Comparison of ENCODE assay signal across 1 cellular context in the genomic region with DNA sequence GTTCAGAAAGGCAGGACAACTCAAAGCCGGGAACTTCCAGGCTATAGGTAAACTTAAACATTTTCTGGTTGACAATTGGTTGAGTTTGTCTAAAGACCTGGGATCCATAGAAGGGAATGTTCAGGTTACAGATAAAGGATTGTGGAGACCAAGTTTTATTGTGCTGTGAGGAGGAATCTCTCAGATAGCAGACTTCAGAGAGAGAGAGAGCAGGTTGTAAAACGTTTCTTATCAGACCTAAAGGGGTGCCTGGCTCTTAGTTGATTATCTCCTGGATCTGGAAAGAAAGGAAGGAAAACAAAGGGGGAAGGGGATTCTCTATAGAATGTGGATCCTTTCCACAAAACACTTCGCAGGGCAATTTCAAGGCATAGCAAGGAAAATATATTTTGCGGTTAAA.
TF ChIP-seq lines count a peak whose summit lies in the region.
"Not testable (repeated sequence)": the region's sequence is repeated elsewhere in the genome, so short reads cannot be mapped to it uniquely, and the experiment has no call there.

No MANE protein-coding gene starts in this region.

TF ChIP-seq in K562, 482 proteins besides CTCF, POLR2A, EP300 and RAD21:
- TF ChIP-seq CBFA2T3 (IDR thresholded peaks at IDR 0.05) (peak; percentile 78), SMARCA4 (IDR thresholded peaks at IDR 0.05) (peak; percentile 66; the same call in 1 of the 2 replicates), MTA2 (IDR thresholded peaks at IDR 0.05; ENCODE audit: low read depth) (0 out of 2 replicates have a peak, but pooled peaks have one; percentile 38), TEAD4 (IDR thresholded peaks at IDR 0.05; ENCODE audit: low read length) (peak; percentile 55; the same call in 1 of the 2 replicates), CXXC5 (CRISPR knock-in tag; IDR thresholded peaks at IDR 0.05) (0 out of 2 replicates have a peak, but pooled peaks have one; percentile 22), RCOR1 (IDR thresholded peaks at IDR 0.05; ENCODE audit: borderline replicate concordance in 1 of 2, low read depth in 2 of 2, low read length in 2 of 2) (peak in 1 of 2 experiments; percentile 32; a peak in 1 of 4 replicates), NCOR1 (IDR thresholded peaks at IDR 0.05) (peak; percentile 52; the same call in 1 of the 2 replicates), NFIC (IDR thresholded peaks at IDR 0.05) (peak; percentile 25; the same call in 1 of the 2 replicates), CBFA2T2 (conservative IDR thresholded peaks at IDR 0.05) (peak; percentile 69), STAT5A (IDR thresholded peaks at IDR 0.05; ENCODE audit: borderline replicate concordance, low read length) (peak; percentile 18; the same call in 1 of the 2 replicates), DPF2 (IDR thresholded peaks at IDR 0.05) (peak; percentile 48; the same call in 1 of the 2 replicates), SOX6 (IDR thresholded peaks at IDR 0.05) (peak; percentile 65), TAL1 (IDR thresholded peaks at IDR 0.05) (peak; percentile 64), ARID1B (IDR thresholded peaks at IDR 0.05) (peak; percentile 82), SMARCE1 (IDR thresholded peaks at IDR 0.05) (0 out of 2 replicates have a peak, but pooled peaks have one; percentile 18), TCF3 (CRISPR knock-in tag; IDR thresholded peaks at IDR 0.05) (peak; percentile 43; the same call in 1 of the 2 replicates)
- not testable (repeated sequence) for TF ChIP-seq TEAD4 (CRISPR knock-in tag; IDR thresholded peaks at IDR 0.05; ENCODE audit: borderline replicate concordance)
